Comparison of ENCODE assay signal across 8 cellular contexts in genomic region chr12:31072962-31073361, GRCh38. TPM values are rescaled to one million over a fixed set of nuclear protein-coding genes. Genes with fewer than 3 reads are reported as not detected.
A peak's percentile ranks its signal among the peaks of the same experiment; 100 is the strongest.
DNase-seq lines count a peak whose midpoint lies in the region; ATAC-seq, FAIRE-seq and TF ChIP-seq lines count a peak whose summit lies in the region.
"Not testable (repeated sequence)": the region's sequence is repeated elsewhere in the genome, so short reads cannot be mapped to it uniquely, and the experiment has no call there.

No MANE protein-coding gene starts in this region.

- FAIRE-seq in bronchial epithelial cell (lab: Jason Lieb, UNC), result not testable (repeated sequence)

- peak overlapping the region; percentile 75 for H3K4me2 ChIP-seq in BLaER1

- H3K27me3 Mint-ChIP-seq in HFFc6 (ENCODE audit: insufficient read depth); activated CD4-positive, alpha-beta T cell treated with anti-CD3 and anti-CD28 coated beads, Interleukin-2, amount 10 ng/mL, durations not matched to agents 24 days and 14 days; naive B cell: not testable (repeated sequence)

- TF ChIP-seq CTCF in HFFc6 (IDR thresholded peaks at IDR 0.05); bronchial epithelial cell (IDR thresholded peaks at IDR 0.05; ENCODE audit: insufficient read depth, low read length, severe bottlenecking); heart right ventricle (IDR thresholded peaks at IDR 0.05): not testable (repeated sequence)

- H3K4me3 ChIP-seq in BLaER1 (peak overlapping the region; percentile 74), bronchial epithelial cell (ENCODE audit: low read depth, low read length) (peak overlapping the region; percentile 53), heart right ventricle (peak overlapping the region in 9 of 10 donors; percentile 41 to 89 (median 70))

- H3K27me3 ChIP-seq in BLaER1, result peaks cover 13% of the 10 kb centered on the region
- H3K27me3 ChIP-seq in bronchial epithelial cell (ENCODE audit: control insufficient read depth, insufficient read depth, low read length); heart right ventricle: not testable (repeated sequence)

- peaks cover 19% of the 10 kb centered on the region for H3K4me1 ChIP-seq in BLaER1
- peaks cover 0 to 12% (median 5%) of the 10 kb centered on the region in 9 donors for H3K4me1 ChIP-seq in heart right ventricle

- H3K4me3 Mint-ChIP-seq in HFFc6 (peak overlapping the region; percentile 96), naive B cell (peak overlapping the region; percentile 98 to 100 (median 99))
- peak overlapping the region; percentile 90 for H3K4me3 Mint-ChIP-seq in activated CD4-positive, alpha-beta T cell treated with anti-CD3 and anti-CD28 coated beads, Interleukin-2, amount 10 ng/mL, durations not matched to agents 24 days and 14 days
- peak overlapping the region; percentile 98 for H3K4me3 Mint-ChIP-seq in stimulated activated effector memory CD8-positive, alpha-beta T cell treated with anti-CD3 and anti-CD28 coated beads, Interleukin-12 subunit alpha, Interleukin-12 subunit beta, amount 100 ng/mL, for 72 hours

- DNase-seq in HFFc6; activated CD4-positive, alpha-beta T cell treated with anti-CD3 and anti-CD28 coated beads, Interleukin-2, amount 10 ng/mL, durations not matched to agents 24 days and 14 days; heart right ventricle; naive B cell; stimulated activated effector memory CD8-positive, alpha-beta T cell treated with anti-CD3 and anti-CD28 coated beads, Interleukin-12 subunit alpha, Interleukin-12 subunit beta, amount 100 ng/mL, for 72 hours (ENCODE audit: low spot score in 2 of 2): not testable (repeated sequence)
- DNase-seq in NCI-H748 (lab: John Stamatoyannopoulos, UW; ENCODE audit: unreplicated experiment) (peak; percentile 49), bronchial epithelial cell (ENCODE audit: low read depth) (peak; percentile 18)

- H3K4me1 Mint-ChIP-seq in HFFc6 (ENCODE audit: low read depth) (peaks cover 29% of the 10 kb centered on the region), naive B cell (peaks cover 20 to 26% (median 21%) of the 10 kb centered on the region in 3 donors)
- H3K4me1 Mint-ChIP-seq in activated CD4-positive, alpha-beta T cell treated with anti-CD3 and anti-CD28 coated beads, Interleukin-2, amount 10 ng/mL, durations not matched to agents 24 days and 14 days, result peaks cover 22% of the 10 kb centered on the region
- H3K4me1 Mint-ChIP-seq in stimulated activated effector memory CD8-positive, alpha-beta T cell treated with anti-CD3 and anti-CD28 coated beads, Interleukin-12 subunit alpha, Interleukin-12 subunit beta, amount 100 ng/mL, for 72 hours, result peaks cover 32% of the 10 kb centered on the region

- 58 to 62% methylated on average over 6 of the region's 6 CpGs for WGBS in heart right ventricle, 2 donors

- H3K27ac Mint-ChIP-seq in HFFc6 (peak overlapping the region; percentile 41; the same call in 1 of the 2 replicates), naive B cell (peak overlapping the region in 3 of 6 donors; percentile 18 to 98 (median 95))
- H3K27ac Mint-ChIP-seq in activated CD4-positive, alpha-beta T cell treated with anti-CD3 and anti-CD28 coated beads, Interleukin-2, amount 10 ng/mL, durations not matched to agents 24 days and 14 days, result peak overlapping the region; percentile 98
- H3K27ac Mint-ChIP-seq in stimulated activated effector memory CD8-positive, alpha-beta T cell treated with anti-CD3 and anti-CD28 coated beads, Interleukin-12 subunit alpha, Interleukin-12 subunit beta, amount 100 ng/mL, for 72 hours, result peak overlapping the region; percentile 96

- H4K20me1 ChIP-seq in BLaER1, result not testable (repeated sequence)

- H3K9ac ChIP-seq in BLaER1, result peak overlapping the region; percentile 84; the same call in 1 of the 2 replicates

- H3K27ac ChIP-seq in BLaER1, heart right ventricle: not testable (repeated sequence)

- ATAC-seq in heart right ventricle; naive B cell (ENCODE audit: low read depth in 2 of 2); stimulated activated effector memory CD8-positive, alpha-beta T cell treated with anti-CD3 and anti-CD28 coated beads, Interleukin-12 subunit alpha, Interleukin-12 subunit beta, amount 100 ng/mL, for 72 hours: not testable (repeated sequence)

- intact Hi-C loops in activated CD4-positive, alpha-beta T cell treated with anti-CD3 and anti-CD28 coated beads, Interleukin-2, amount 10 ng/mL, durations not matched to agents 24 days and 14 days (cut with micrococcal nuclease), result loop anchor here (2.0 to 5.0 kb wide), 3 partner anchors 248 to 376 kb away; partner anchors contain the start of genes CAPRIN2 and IPO8
- intact Hi-C loops in heart right ventricle (cut with DNase I), result not testable (repeated sequence)

- H3K9me3 Mint-ChIP-seq in HFFc6; activated CD4-positive, alpha-beta T cell treated with anti-CD3 and anti-CD28 coated beads, Interleukin-2, amount 10 ng/mL, durations not matched to agents 24 days and 14 days; naive B cell; stimulated activated effector memory CD8-positive, alpha-beta T cell treated with anti-CD3 and anti-CD28 coated beads, Interleukin-12 subunit alpha, Interleukin-12 subunit beta, amount 100 ng/mL, for 72 hours: not testable (repeated sequence)

- H3K36me3 ChIP-seq in BLaER1; bronchial epithelial cell (ENCODE audit: control insufficient read depth, insufficient read depth, low read length); heart right ventricle: not testable (repeated sequence)

- H3K36me3 Mint-ChIP-seq in HFFc6 (ENCODE audit: low read depth); activated CD4-positive, alpha-beta T cell treated with anti-CD3 and anti-CD28 coated beads, Interleukin-2, amount 10 ng/mL, durations not matched to agents 24 days and 14 days (ENCODE audit: low read depth); naive B cell: not testable (repeated sequence)
- H3K36me3 Mint-ChIP-seq in stimulated activated effector memory CD8-positive, alpha-beta T cell treated with anti-CD3 and anti-CD28 coated beads, Interleukin-12 subunit alpha, Interleukin-12 subunit beta, amount 100 ng/mL, for 72 hours, result peaks cover 30% of the 10 kb centered on the region

- peaks cover 12% of the 10 kb centered on the region for H3K9me3 ChIP-seq in BLaER1
- not testable (repeated sequence) for H3K9me3 ChIP-seq in heart right ventricle

RNA-seq across cellular contexts. Expression of gene DDX11, which starts 0.7 kb away (rescaled TPM):
- 10 to 100 TPM; 14.1 to 23.1 (median 20.5) TPM for total RNA-seq in HFFc6 (2021; fragmentation: NEBNext Ultra II Directional; extraction: Animal tissue kit (Norgen Biotek cat#: 25700))
- 161 and 186 TPM in 2 replicates for total RNA-seq in activated CD4-positive, alpha-beta T cell treated with anti-CD3 and anti-CD28 coated beads, Interleukin-2, amount 10 ng/mL, durations not matched to agents 24 days and 14 days
- total RNA-seq in bronchial epithelial cell (17.1 and 20.9 TPM in 2 replicates), heart right ventricle (10 to 100 TPM in 2 of 10 donors, 1 to 10 TPM in 8; 3.0 to 13.4 (median 5.8) TPM)
- polyA plus RNA-seq in heart right ventricle (10 to 100 TPM in 1 of 2 donors, 1 to 10 TPM in 1; 5.4 to 16.1 TPM), naive B cell (ENCODE audit: low read depth in 6 of 6) (10 to 100 TPM in 4 of 6 donors, 1 to 10 TPM in 2; 2.6 to 30.8 (median 12.2) TPM)
